ENCODE assay signal across 9 cellular contexts in the genomic region with DNA sequence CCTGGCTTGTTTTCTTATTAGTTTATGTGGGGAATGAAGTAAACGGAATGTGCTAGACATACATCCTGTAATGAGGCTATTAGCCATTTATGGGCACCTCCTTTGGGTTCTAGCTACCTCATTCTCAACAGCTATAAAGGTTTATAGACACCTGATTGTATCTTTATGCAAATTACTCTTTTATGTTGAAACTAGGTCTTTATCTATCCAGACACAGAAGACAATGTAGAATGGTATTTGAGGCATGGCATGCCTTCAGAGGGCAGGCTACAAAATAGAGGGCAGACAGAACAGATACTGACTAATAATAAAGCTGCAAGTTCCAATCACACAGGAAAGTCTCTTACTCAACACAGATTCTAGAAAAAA. TPM values are rescaled to one million over a fixed set of nuclear protein-coding genes. Genes with fewer than 3 reads are reported as not detected.
DNase-seq lines count a peak whose midpoint lies in the region; ATAC-seq and TF ChIP-seq lines count a peak whose summit lies in the region.
"Had no signal": no experiment of that assay in that cellular context is flagged by ENCODE, and none has a peak within 500 bp of the region (broad histone marks: within the 10 kb centered on the region; RNA-seq: fewer than 3 reads in every experiment).

No MANE protein-coding gene starts in this region.

- DNase-seq in T-helper 17 cell (no peak), natural killer cell (no peak), SW 1271 (lab: John Stamatoyannopoulos, UW) (no peak), OCI-M2 (lab: John Stamatoyannopoulos, UW; ENCODE audit: unreplicated experiment) (no peak)

- no peak for TF ChIP-seq CTCF in natural killer cell (IDR thresholded peaks at IDR 0.05)

- no peaks in the 10 kb centered on the region for H3K9me3 ChIP-seq in T-helper 17 cell (ENCODE audit: control insufficient read depth, low read length, poor library complexity, severe bottlenecking)
- H3K9me3 ChIP-seq: MG63 had no signal

- H3K27me3 Mint-ChIP-seq in T-helper 17 cell (no peaks in the 10 kb centered on the region), natural killer cell (ENCODE audit: low read depth in 2 of 2) (no peaks in the 10 kb centered on the region)

- H3K4me3 Mint-ChIP-seq in T-helper 17 cell, result peak overlapping the region; percentile 87
- H3K4me3 Mint-ChIP-seq in natural killer cell, result peak overlapping the region; percentile 86

- H3K36me3 Mint-ChIP-seq in T-helper 17 cell (ENCODE audit: low read depth), result peaks cover 7% of the 10 kb centered on the region
- peaks cover 6% of the 10 kb centered on the region for H3K36me3 Mint-ChIP-seq in natural killer cell

- H3K27ac Mint-ChIP-seq in T-helper 17 cell (no peak overlapping the region), natural killer cell (peak overlapping the region; percentile 96 to 98)

- H3K9me3 Mint-ChIP-seq in natural killer cell, result no peaks in the 10 kb centered on the region

- ATAC-seq in GM18870 (IDR thresholded peaks at IDR 0.05; ENCODE audit: unreplicated experiment) (peak; percentile 10), HG02798 (IDR thresholded peaks at IDR 0.05; ENCODE audit: poor library complexity, unreplicated experiment) (peak; percentile 6), T-helper 17 cell (peak; percentile 57), natural killer cell (peak; percentile 37 to 71 (median 71)), GM18873 (IDR thresholded peaks at IDR 0.05; ENCODE audit: low FRiP score, unreplicated experiment) (no peak), HG03280 (IDR thresholded peaks at IDR 0.05; ENCODE audit: unreplicated experiment) (no peak)

- peaks cover 84% of the 10 kb centered on the region for H3K4me1 Mint-ChIP-seq in T-helper 17 cell
- H3K4me1 Mint-ChIP-seq in natural killer cell, result peaks cover 78 to 79% of the 10 kb centered on the region in 2 donors

- intact Hi-C loops in natural killer cell (cut with micrococcal nuclease), result loop anchor here (1.0 kb wide), 2 partner anchors 15 to 18 kb away; no protein-coding TSS in a partner anchor

RNA-seq across cellular contexts. Expression of a gene that starts 27.1 kb away (rescaled TPM):
- total RNA-seq in T-helper 17 cell (100 to 1,000 TPM in 1 of 2 donors, 10 to 100 TPM in 1; 91.0 to 130 TPM), natural killer cell (10 to 100 TPM; 54.0 to 83.5 (median 56.7) TPM)

RNA-seq across cellular contexts. Expression of a gene that starts 41.9 kb away (rescaled TPM):
- total RNA-seq in T-helper 17 cell (not detected), natural killer cell (not detected)

Comparison
In these comparisons a context has a peak if more than half of its experiments do, and no peak if none do; other contexts are left out.
1. ATAC-seq: peak in GM18870 (single experiment), HG02798 (single experiment), T-helper 17 cell (single experiment) and natural killer cell (3 of 3); none in GM18873 (single experiment) and HG03280 (single experiment).